In the genomic region with DNA sequence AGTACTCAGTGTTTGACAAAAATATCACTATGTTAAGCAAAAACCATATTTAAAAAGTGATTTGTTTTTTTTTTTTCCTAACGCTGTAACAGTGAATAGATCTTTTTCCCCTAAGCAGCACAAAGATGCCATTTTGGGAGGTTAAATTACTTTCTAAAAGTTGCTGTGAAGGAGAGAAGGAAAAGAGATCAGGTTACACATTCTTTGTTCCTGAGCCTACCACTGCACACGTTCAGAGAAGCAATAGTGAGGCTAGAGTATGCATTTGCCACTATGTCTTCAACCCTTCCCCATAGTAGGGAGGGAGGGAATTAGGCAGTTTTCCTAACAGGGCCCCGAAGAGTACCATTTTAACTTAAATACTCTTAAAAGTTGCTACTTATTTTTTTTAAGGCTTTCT, we compare ENCODE assay signal across 8 cellular contexts. TPM values are rescaled to one million over a fixed set of nuclear protein-coding genes. Genes with fewer than 3 reads are reported as not detected.
A peak's percentile ranks its signal among the peaks of the same experiment; 100 is the strongest.
DNase-seq lines count a peak whose midpoint lies in the region; ATAC-seq and TF ChIP-seq lines count a peak whose summit lies in the region.

No MANE protein-coding gene starts in this region.

- H3K36me3 Mint-ChIP-seq in H9 (ENCODE audit: insufficient read depth in 1 of 3, low read depth in 3 of 3) = peaks cover 2 to 7% (median 3%) of the 10 kb centered on the region in 3 experiments; a peak in 3 of 7 replicates
- no peaks in the 10 kb centered on the region for H3K36me3 Mint-ChIP-seq in activated naive CD4-positive, alpha-beta T cell treated with anti-CD3 and anti-CD28 coated beads for 36 hours (ENCODE audit: low read depth)

- H3K27ac Mint-ChIP-seq in H9 = peak overlapping the region; percentile 80 to 92 (median 89); a peak in 5 of 7 replicates
- H3K27ac Mint-ChIP-seq in activated naive CD4-positive, alpha-beta T cell treated with anti-CD3 and anti-CD28 coated beads for 36 hours = no peak overlapping the region

- no peak overlapping the region for H4K8ac ChIP-seq in H9 (replicated peaks; ENCODE audit: insufficient read length, low read depth, low read length)

- no CpG with 5 or more reads among the region's 3 CpGs for WGBS in H9 (ENCODE audit: extremely low coverage, insufficient read length, low lambda C conversion rate)
- WGBS in gastroesophageal sphincter (ENCODE audit: low coverage in 1 of 2), 2 donors = 3 to 25% methylated on average over 3 of the region's 3 CpGs

- no peak overlapping the region for H3K56ac ChIP-seq in H9 (ENCODE audit: insufficient read length, low read depth, low read length)

- CTCF ChIA-PET in activated naive CD4-positive, alpha-beta T cell treated with anti-CD3 and anti-CD28 coated beads for 36 hours (lab: Charles Lee) = interaction anchor here (0.5 to 1.0 kb wide), 4 partner anchors 44 to 862 kb away, joined by 3 read pairs; no protein-coding TSS in a partner anchor

- H2AK5ac ChIP-seq in H9 (ENCODE audit: insufficient read length, low read length) = no peak overlapping the region

- no peak overlapping the region for H4K91ac ChIP-seq in H9 (ENCODE audit: insufficient read length, low read depth, low read length)

- H3K79me1 ChIP-seq in H9 (ENCODE audit: insufficient read depth, low read depth, low read length, poor library complexity, severe bottlenecking) = no peaks in the 10 kb centered on the region

- H2BK12ac ChIP-seq in H9 (ENCODE audit: insufficient read length, low read depth, low read length) = no peak overlapping the region

- H3K27me3 ChIP-seq in H9 (ENCODE audit: insufficient read depth, low read length) (no peaks in the 10 kb centered on the region), gastroesophageal sphincter (no peaks in the 10 kb centered on the region), gastrocnemius medialis (no peaks in the 10 kb centered on the region), dorsolateral prefrontal cortex (no peaks in the 10 kb centered on the region)

- H3K4me1 ChIP-seq in H9 (ENCODE audit: insufficient read depth, low read length) (peaks cover 2% of the 10 kb centered on the region; the same call in 1 of the 2 replicates), gastroesophageal sphincter (peaks cover 7 to 92% (median 13%) of the 10 kb centered on the region in 3 donors), gastrocnemius medialis (peaks cover 38 to 43% of the 10 kb centered on the region in 2 donors)

- no peak overlapping the region for H3K18ac ChIP-seq in H9 (ENCODE audit: insufficient read length, low read depth, low read length)

- H3K27me3 Mint-ChIP-seq in H9 (ENCODE audit: low read depth) = no peaks in the 10 kb centered on the region
- H3K27me3 Mint-ChIP-seq in activated naive CD4-positive, alpha-beta T cell treated with anti-CD3 and anti-CD28 coated beads for 36 hours (ENCODE audit: low read depth) = no peaks in the 10 kb centered on the region

- no peaks in the 10 kb centered on the region for H4K20me1 ChIP-seq in H9 (ENCODE audit: control insufficient read depth, insufficient read depth, insufficient read length)

- H3K9ac ChIP-seq in H9 (ENCODE audit: extremely low read depth, insufficient read length, low read length) = no peak overlapping the region

- peak overlapping the region; percentile 14 to 73; a peak in 3 of 5 replicates for H3K4me3 Mint-ChIP-seq in H9
- no peak overlapping the region for H3K4me3 Mint-ChIP-seq in activated naive CD4-positive, alpha-beta T cell treated with anti-CD3 and anti-CD28 coated beads for 36 hours

- H3K23me2 ChIP-seq in H9 (ENCODE audit: insufficient read length, low read depth, low read length, poor library complexity, severe bottlenecking) = no peaks in the 10 kb centered on the region

- peaks cover 47 to 50% of the 10 kb centered on the region in 2 experiments for H3K4me1 Mint-ChIP-seq in H9
- peaks cover 18% of the 10 kb centered on the region for H3K4me1 Mint-ChIP-seq in activated naive CD4-positive, alpha-beta T cell treated with anti-CD3 and anti-CD28 coated beads for 36 hours (ENCODE audit: low read depth)

- no peak overlapping the region for H3K14ac ChIP-seq in H9 (ENCODE audit: insufficient read depth, low read length)

- ATAC-seq in gastroesophageal sphincter = peak; percentile 71
- ATAC-seq in gastrocnemius medialis = peak; percentile 52 to 91

- peaks cover 11% of the 10 kb centered on the region; the same call in 1 of the 2 replicates for H3K79me2 ChIP-seq in H9 (ENCODE audit: insufficient read depth, low read length)

- H3K27ac ChIP-seq in H9 (ENCODE audit: insufficient read length, low read depth, low read length) (no peak overlapping the region), gastroesophageal sphincter (peak overlapping the region in 3 of 4 donors; percentile 39 to 53 (median 52)), gastrocnemius medialis (peak overlapping the region in 3 of 4 donors; percentile 6 to 39 (median 29)), dorsolateral prefrontal cortex (peak overlapping the region in 1 of 59 donors; percentile 4)

- H2AFZ ChIP-seq in H9 (ENCODE audit: low read length) = no peak overlapping the region

- H3K4me2 ChIP-seq in H9 (ENCODE audit: insufficient read depth, insufficient read length, low read length) = no peak overlapping the region

- no peaks in the 10 kb centered on the region for H3K36me3 ChIP-seq in gastroesophageal sphincter
- H3K36me3 ChIP-seq in gastrocnemius medialis = no peaks in the 10 kb centered on the region

- DNase-seq in H9 (no peak), RKO (ENCODE audit: low spot score) (peak; percentile 45), gastrocnemius medialis (no peak), NOMO-1 treated with DMSO at 0.1 percent for 48 hours (lab: John Stamatoyannopoulos, UW; ENCODE audit: unreplicated experiment) (no peak), dorsolateral prefrontal cortex (no peak), cerebellum (ENCODE audit: low spot score) (no peak)
- DNase-seq in activated naive CD4-positive, alpha-beta T cell treated with anti-CD3 and anti-CD28 coated beads for 36 hours = no peak

- H4K5ac ChIP-seq in H9 (ENCODE audit: insufficient read length, low read depth, low read length) = no peak overlapping the region

- no peak overlapping the region for H2BK15ac ChIP-seq in H9 (ENCODE audit: low read depth, low read length)

- H2BK5ac ChIP-seq in H9 (ENCODE audit: insufficient read length, low read length) = no peak overlapping the region

- no peak overlapping the region for H3K23ac ChIP-seq in H9 (ENCODE audit: insufficient read length, low read depth, low read length)

- H3K9me3 ChIP-seq in H9 (ENCODE audit: control insufficient read depth, low read depth, low read length) (no peaks in the 10 kb centered on the region), gastroesophageal sphincter (no peaks in the 10 kb centered on the region), gastrocnemius medialis (no peaks in the 10 kb centered on the region)

- no peak overlapping the region for H2BK120ac ChIP-seq in H9 (ENCODE audit: low read depth, low read length, poor library complexity, severe bottlenecking)

- intact Hi-C loops in gastrocnemius medialis (cut with DNase I; ENCODE audit: low total_unique reads) (no loop called here), dorsolateral prefrontal cortex (cut with DNase I) (no loop called here)
- intact Hi-C loops in activated naive CD4-positive, alpha-beta T cell treated with anti-CD3 and anti-CD28 coated beads for 36 hours (cut with micrococcal nuclease) = loop anchor here (5.0 kb wide), 1 partner anchor 83 kb away; no protein-coding TSS in a partner anchor

- no peak for TF ChIP-seq POLR2A in gastroesophageal sphincter (IDR thresholded peaks at IDR 0.05)
- no peak for TF ChIP-seq POLR2A in gastrocnemius medialis (IDR thresholded peaks at IDR 0.05)

- H3K4ac ChIP-seq in H9 (ENCODE audit: low read depth, low read length) = no peak overlapping the region

- TF ChIP-seq CTCF in H9 (conservative IDR thresholded peaks at IDR 0.05) (no peak), gastroesophageal sphincter (IDR thresholded peaks at IDR 0.05) (no peak), gastrocnemius medialis (IDR thresholded peaks at IDR 0.05 in 4 of 5, conservative IDR thresholded peaks at IDR 0.05 in 1 of 5) (no peak), dorsolateral prefrontal cortex (IDR thresholded peaks at IDR 0.05 in 54 of 56, conservative IDR thresholded peaks at IDR 0.05 in 2 of 56; ENCODE audit: low read depth in 1 of 56, partially characterized antibody in 56 of 56) (no peak)

- H3K4me3 ChIP-seq in gastroesophageal sphincter (no peak overlapping the region), gastrocnemius medialis (no peak overlapping the region), dorsolateral prefrontal cortex (peak overlapping the region in 1 of 59 donors; percentile 14)

- TF ChIP-seq EP300 in gastroesophageal sphincter (IDR thresholded peaks at IDR 0.05) = no peak

- in situ Hi-C loops in gastrocnemius medialis (cut with MboI; ENCODE audit: low sequenced_read_pairs in 4 of 4) = no loop called here

- no peaks in the 10 kb centered on the region for H3K9me3 Mint-ChIP-seq in H9
- H3K9me3 Mint-ChIP-seq in activated naive CD4-positive, alpha-beta T cell treated with anti-CD3 and anti-CD28 coated beads for 36 hours = peaks cover 1% of the 10 kb centered on the region

- no peak overlapping the region for H3T11ph ChIP-seq in H9 (ENCODE audit: low read length)

- H2BK20ac ChIP-seq in H9 (ENCODE audit: low read depth, low read length, poor library complexity, severe bottlenecking) = no peak overlapping the region

RNA-seq across cellular contexts. Expression of a gene that starts 38.9 kb away (rescaled TPM):
- total RNA-seq in H9 (2021) (138 and 145 TPM in 2 replicates), gastroesophageal sphincter (100 to 1,000 TPM in 3 of 4 donors, 10 to 100 TPM in 1; 91.5 to 121 (median 117) TPM), gastrocnemius medialis (10 to 100 TPM; 16.4 to 22.7 (median 18.0) TPM), dorsolateral prefrontal cortex (10 to 100 TPM; 20.8 to 55.7 (median 33.4) TPM), cerebellum (51.8 TPM)
- total RNA-seq in activated naive CD4-positive, alpha-beta T cell treated with anti-CD3 and anti-CD28 coated beads for 36 hours = 1 to 10 TPM; 2.9 to 6.8 TPM
